In the genomic region with DNA sequence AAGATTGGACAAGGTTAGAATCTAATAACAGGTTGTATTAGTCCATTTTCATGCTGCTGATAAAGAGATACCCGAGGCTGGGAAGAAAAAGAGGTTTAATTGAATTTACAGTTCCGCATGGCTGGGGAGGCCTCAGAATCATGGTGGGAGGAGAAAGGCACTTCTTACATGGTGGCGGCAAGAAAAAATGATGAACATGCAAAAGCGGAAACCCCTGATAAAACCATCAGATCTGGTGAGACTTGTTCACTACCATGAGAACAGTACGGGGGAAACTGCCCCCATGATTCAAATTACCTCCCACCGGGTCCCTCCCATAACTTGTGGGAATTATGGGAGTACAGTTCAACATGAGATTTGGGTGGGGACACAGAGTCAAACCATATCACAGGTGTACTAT, we compare ENCODE assay signal across 29 cellular contexts.
"Had no signal": no experiment of that assay in that cellular context is flagged by ENCODE, and none has a peak within 500 bp of the region (broad histone marks: within the 10 kb centered on the region; RNA-seq: fewer than 3 reads in every experiment).

No MANE protein-coding gene starts in this region.

- H3K4me1 ChIP-seq: colonic mucosa, esophagus muscularis mucosa, foreskin keratinocyte, gastrocnemius medialis, gastroesophageal sphincter, heart left ventricle, heart right ventricle had no signal

- ATAC-seq: effector memory CD8-positive, alpha-beta T cell; esophagus mucosa; foreskin keratinocyte; gastrocnemius medialis; gastroesophageal sphincter; heart left ventricle; heart right ventricle had no signal

- FAIRE-seq: colon, endometrium, endothelial cell of umbilical vein, frontal cortex had no signal

- H3K4me2 ChIP-seq: hepatocyte had no signal

- H3K27ac ChIP-seq: colonic mucosa, coronary artery, dorsolateral prefrontal cortex, epithelial cell of prostate, esophagus muscularis mucosa, esophagus squamous epithelium, foreskin keratinocyte, gastrocnemius medialis, gastroesophageal sphincter, heart left ventricle, heart right ventricle, hepatocyte had no signal

- H3K36me3 ChIP-seq: colonic mucosa, esophagus muscularis mucosa, esophagus squamous epithelium, gastrocnemius medialis, gastroesophageal sphincter, heart left ventricle, heart right ventricle had no signal

- DNase-seq: colonic mucosa; cortex of kidney; dermis blood vessel endothelial cell; dorsolateral prefrontal cortex; effector CD4-positive, alpha-beta T cell; effector CD8-positive, alpha-beta T cell; effector memory CD4-positive, alpha-beta T cell; effector memory CD8-positive, alpha-beta T cell; endodermal cell; erythroblast; esophagus squamous epithelium; foreskin fibroblast; foreskin keratinocyte; foreskin melanocyte; gastrocnemius medialis; glutamatergic neuron; head of caudate nucleus; heart left ventricle; heart right ventricle had no signal

- H3K9me3 ChIP-seq: colonic mucosa, esophagus muscularis mucosa, esophagus squamous epithelium, gastrocnemius medialis, gastroesophageal sphincter, heart left ventricle, heart right ventricle had no signal

- H2AFZ ChIP-seq: hepatocyte had no signal

- H3K4me3 ChIP-seq: colonic mucosa, coronary artery, dorsolateral prefrontal cortex, esophagus muscularis mucosa, esophagus squamous epithelium, gastrocnemius medialis, gastroesophageal sphincter, heart left ventricle, heart right ventricle, hepatocyte had no signal

- H3K79me2 ChIP-seq: hepatocyte had no signal

- H3K27me3 ChIP-seq: colonic mucosa, dorsolateral prefrontal cortex, esophagus muscularis mucosa, esophagus squamous epithelium, foreskin keratinocyte, gastrocnemius medialis, gastroesophageal sphincter, heart left ventricle, heart right ventricle, hepatocyte had no signal
